8 cellular contexts compared by ENCODE assay signal in the genomic region with DNA sequence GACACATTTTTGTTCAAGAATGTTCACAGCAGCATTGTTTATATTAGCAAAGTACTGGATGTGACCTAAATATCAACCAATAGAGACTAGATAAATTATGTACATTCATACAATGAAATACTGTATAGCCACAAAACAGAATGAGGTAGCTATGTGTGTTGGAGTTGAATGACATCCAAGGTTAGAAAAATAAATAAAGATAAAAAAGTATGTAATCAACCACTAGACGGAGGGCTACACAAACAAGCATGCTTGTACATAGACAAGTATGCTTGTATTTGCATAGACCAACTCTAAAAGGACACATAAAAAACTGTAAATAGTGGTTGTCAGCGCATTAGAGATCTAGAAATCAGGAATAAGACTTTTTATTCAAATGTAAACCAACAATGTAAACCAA. TPM values are rescaled to one million over a fixed set of nuclear protein-coding genes. Genes with fewer than 3 reads are reported as not detected.
DNase-seq lines count a peak whose midpoint lies in the region; ATAC-seq and TF ChIP-seq lines count a peak whose summit lies in the region.

No MANE protein-coding gene starts in this region.

- H3K4me3 ChIP-seq in CD4-positive, CD25-positive, alpha-beta regulatory T cell (ENCODE audit: low read depth, low read length): peak overlapping the region; percentile 90
- H3K4me3 ChIP-seq in MG63 (peak overlapping the region; percentile 88), neural cell (ENCODE audit: low read length) (peak overlapping the region; percentile 88)

- peaks cover 50 to 78% (median 63%) of the 10 kb centered on the region in 4 donors for H3K4me1 Mint-ChIP-seq in CD4-positive, CD25-positive, alpha-beta regulatory T cell
- H3K4me1 Mint-ChIP-seq in dendritic cell treated with granulocyte-macrophage colony-stimulating factor and Interleukin-4, amounts not matched to agents 40 ng/mL and 50 ng/mL, for 4 days (ENCODE audit: low read depth): peaks cover 44% of the 10 kb centered on the region

- no peak overlapping the region for H3K27ac ChIP-seq in CD4-positive, CD25-positive, alpha-beta regulatory T cell (ENCODE audit: insufficient read depth, low read length, poor library complexity, severe bottlenecking)
- H3K27ac ChIP-seq in neural cell (ENCODE audit: low read length): peak overlapping the region; percentile 8

- TF ChIP-seq EP300 in neural cell (conservative IDR thresholded peaks at IDR 0.05; ENCODE audit: poor library complexity, severe bottlenecking): no peak

- peak overlapping the region; percentile 99 for H3K4me2 ChIP-seq in neural cell (ENCODE audit: low read length)

- H3K36me3 Mint-ChIP-seq in CD4-positive, CD25-positive, alpha-beta regulatory T cell: peaks cover 44% of the 10 kb centered on the region
- H3K36me3 Mint-ChIP-seq in dendritic cell treated with granulocyte-macrophage colony-stimulating factor and Interleukin-4, amounts not matched to agents 40 ng/mL and 50 ng/mL, for 4 days (ENCODE audit: low read depth): peaks cover 82% of the 10 kb centered on the region

- no peaks in the 10 kb centered on the region for H3K9me2 ChIP-seq in neural cell (ENCODE audit: insufficient read depth, low read length)

- peak overlapping the region; percentile 95 to 99 (median 99) for H3K4me3 Mint-ChIP-seq in CD4-positive, CD25-positive, alpha-beta regulatory T cell
- peak overlapping the region; percentile 95 for H3K4me3 Mint-ChIP-seq in dendritic cell treated with granulocyte-macrophage colony-stimulating factor and Interleukin-4, amounts not matched to agents 40 ng/mL and 50 ng/mL, for 4 days

- no peak overlapping the region for H3K27ac Mint-ChIP-seq in CD4-positive, CD25-positive, alpha-beta regulatory T cell
- H3K27ac Mint-ChIP-seq in dendritic cell treated with granulocyte-macrophage colony-stimulating factor and Interleukin-4, amounts not matched to agents 40 ng/mL and 50 ng/mL, for 4 days: no peak overlapping the region

- no peak for TF ChIP-seq RAD21 in neural cell (conservative IDR thresholded peaks at IDR 0.05)

- H3K27me3 Mint-ChIP-seq in CD4-positive, CD25-positive, alpha-beta regulatory T cell: peaks cover 4% of the 10 kb centered on the region
- no peaks in the 10 kb centered on the region for H3K27me3 Mint-ChIP-seq in dendritic cell treated with granulocyte-macrophage colony-stimulating factor and Interleukin-4, amounts not matched to agents 40 ng/mL and 50 ng/mL, for 4 days

- peaks cover 74% of the 10 kb centered on the region for H3K79me2 ChIP-seq in neural cell (replicated peaks; ENCODE audit: insufficient read depth, low read length)

- no peak for TF ChIP-seq CTCF in neural cell (IDR thresholded peaks at IDR 0.05; ENCODE audit: poor library complexity, severe bottlenecking)

- H3K4me1 ChIP-seq in CD4-positive, CD25-positive, alpha-beta regulatory T cell (ENCODE audit: control insufficient read depth, insufficient read depth, low read length, poor library complexity, severe bottlenecking): peaks cover 58% of the 10 kb centered on the region

- intact Hi-C loops in dendritic cell treated with granulocyte-macrophage colony-stimulating factor and Interleukin-4, amounts not matched to agents 40 ng/mL and 50 ng/mL, for 4 days (cut with micrococcal nuclease): loop anchor here (5.0 to 10.0 kb wide), 2 partner anchors 64 to 87 kb away; no protein-coding TSS in a partner anchor

- ATAC-seq in CD4-positive, CD25-positive, alpha-beta regulatory T cell (ENCODE audit: low read depth in 2 of 2): no peak
- no peak for ATAC-seq in GM21619 (IDR thresholded peaks at IDR 0.05; ENCODE audit: unreplicated experiment)

- peaks cover 0 to 5% of the 10 kb centered on the region in 2 experiments for H3K9me3 ChIP-seq in CD4-positive, CD25-positive, alpha-beta regulatory T cell (ENCODE audit: control insufficient read depth in 2 of 2, low read length in 2 of 2)
- H3K9me3 ChIP-seq in MG63 (peaks cover 9% of the 10 kb centered on the region), neural cell (ENCODE audit: low read length) (no peaks in the 10 kb centered on the region)

- H3K27me3 ChIP-seq in CD4-positive, CD25-positive, alpha-beta regulatory T cell (ENCODE audit: control insufficient read depth, insufficient read depth, low read length): no peaks in the 10 kb centered on the region
- H3K27me3 ChIP-seq in MG63 (no peaks in the 10 kb centered on the region), neural cell (ENCODE audit: insufficient read depth, low read depth, low read length) (no peaks in the 10 kb centered on the region)

- H3F3A ChIP-seq in neural cell (ENCODE audit: insufficient read depth, low read length, poor library complexity, severe bottlenecking): no peaks in the 10 kb centered on the region

- peak overlapping the region; percentile 35 for H3K9ac ChIP-seq in neural cell (ENCODE audit: low read length)

- H4K20me1 ChIP-seq in neural cell (ENCODE audit: insufficient read depth): peaks cover 7% of the 10 kb centered on the region

- peaks cover 0 to 3% (median 0%) of the 10 kb centered on the region in 7 donors for H3K9me3 Mint-ChIP-seq in CD4-positive, CD25-positive, alpha-beta regulatory T cell
- peaks cover 5% of the 10 kb centered on the region for H3K9me3 Mint-ChIP-seq in dendritic cell treated with granulocyte-macrophage colony-stimulating factor and Interleukin-4, amounts not matched to agents 40 ng/mL and 50 ng/mL, for 4 days

- no peak for DNase-seq in CD4-positive, CD25-positive, alpha-beta regulatory T cell
- DNase-seq in MG63 (no peak), NCI-H748 treated with DMSO at 0.1 percent for 48 hours (lab: John Stamatoyannopoulos, UW) (no peak), NCI-H128 (lab: John Stamatoyannopoulos, UW; ENCODE audit: unreplicated experiment) (no peak)
- no peak for DNase-seq in stimulated activated CD4-positive, alpha-beta T cell treated with anti-CD3 and anti-CD28 coated beads, Interleukin-2, amount 100 ng/mL, for 24 hours

- peaks cover 22% of the 10 kb centered on the region for H3K36me3 ChIP-seq in CD4-positive, CD25-positive, alpha-beta regulatory T cell (ENCODE audit: control insufficient read depth, insufficient read depth, low read length)
- peaks cover 69% of the 10 kb centered on the region for H3K36me3 ChIP-seq in MG63
- peaks cover 23% of the 10 kb centered on the region for H3K36me3 ChIP-seq in neural cell (ENCODE audit: insufficient read depth, low read length)

- no peak overlapping the region for H2AFZ ChIP-seq in neural cell (ENCODE audit: low read depth, low read length)

TF ChIP-seq in neural cell, 6 proteins besides CTCF, POLR2A, EP300 and RAD21:
- TF ChIP-seq MXI1 (conservative IDR thresholded peaks at IDR 0.05; ENCODE audit: poor library complexity, severe bottlenecking) (peak; percentile 24), EZH2 (IDR thresholded peaks at IDR 0.05; ENCODE audit: borderline replicate concordance, insufficient read depth, low read length, poor library complexity, severe bottlenecking) (no peak)

RNA-seq across cellular contexts. Expression of a gene that starts 3.0 kb away (rescaled TPM):
- 40.1 TPM for total RNA-seq in CD4-positive, CD25-positive, alpha-beta regulatory T cell
- polyA plus RNA-seq in CD4-positive, CD25-positive, alpha-beta regulatory T cell: 1 to 10 TPM in 3 of 4 donors, under 1 TPM in 1; 0.65 to 3.8 (median 3.1) TPM
- total RNA-seq in MG63 (2014; rRNA removed; shearing (Covaris generic); ENCODE audit: low replicate concordance): 12.4 and 23.6 TPM in 2 replicates
- 15.1 and 16.4 TPM in 2 replicates for polyA plus RNA-seq in neural cell
- polyA minus RNA-seq in neural cell: 54.5 and 63.6 TPM in 2 replicates
